In the genomic region with DNA sequence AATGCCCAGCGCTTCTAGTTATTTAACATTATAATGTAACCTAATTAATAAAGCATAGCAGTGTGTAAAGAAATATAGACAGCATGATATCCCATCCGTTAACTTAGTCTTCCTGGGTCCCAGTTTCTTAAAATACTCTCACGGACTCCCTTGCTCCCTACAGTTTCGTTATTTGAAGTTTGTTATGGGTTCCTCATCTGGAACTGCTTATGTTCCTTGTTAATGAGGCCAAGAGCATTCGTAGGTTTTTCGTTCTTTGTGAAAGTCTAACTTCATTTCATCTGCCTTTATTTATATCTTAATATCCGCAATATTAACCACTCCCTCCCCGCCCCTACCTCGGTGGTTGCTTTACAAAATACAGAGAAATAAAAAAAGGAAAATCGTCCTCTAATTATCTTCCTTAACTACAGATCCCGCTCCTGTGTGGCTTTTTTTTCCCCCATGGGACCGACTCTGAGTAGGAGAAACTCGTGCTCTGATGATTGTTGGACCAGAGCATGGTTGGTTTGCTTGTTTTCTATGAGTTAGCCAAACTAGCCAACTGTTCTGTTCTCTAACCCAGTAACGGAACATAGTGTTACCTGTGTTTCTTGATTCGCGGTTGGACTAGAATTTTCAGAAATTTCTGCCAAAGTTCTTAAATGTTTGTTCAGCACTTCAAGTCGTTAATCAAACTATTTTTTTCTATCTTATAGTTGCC, we compare ENCODE assay signal across 8 cellular contexts. TPM values are rescaled to one million over a fixed set of nuclear protein-coding genes. Genes with fewer than 3 reads are reported as not detected.
DNase-seq lines count a peak whose midpoint lies in the region; ATAC-seq and TF ChIP-seq lines count a peak whose summit lies in the region.

No MANE protein-coding gene starts in this region.

- H3K36me3 Mint-ChIP-seq in naive B cell, result peaks cover 0 to 11% of the 10 kb centered on the region in 2 donors

- no peaks in the 10 kb centered on the region for H3K9me3 ChIP-seq in RWPE2 (ENCODE audit: severe bottlenecking)

- H3K4me1 Mint-ChIP-seq in naive B cell, result peaks cover 37 to 62% (median 45%) of the 10 kb centered on the region in 3 donors

- peak overlapping the region; percentile 85 for H3K27ac ChIP-seq in RWPE2 (ENCODE audit: poor library complexity, severe bottlenecking)

- H3K4me3 ChIP-seq in RWPE2 (ENCODE audit: severe bottlenecking), result peak overlapping the region; percentile 77
- H3K4me3 ChIP-seq in epithelial cell of esophagus (ENCODE audit: low read length), result peak overlapping the region; percentile 84

- DNase-seq in NCI-H82 (lab: John Stamatoyannopoulos, UW), result peak; percentile 44
- no peak for DNase-seq in NCI-H82 treated with DMSO at 0.1 percent for 48 hours (lab: John Stamatoyannopoulos, UW; ENCODE audit: unreplicated experiment)
- DNase-seq in RWPE2 (ENCODE audit: low spot score), result no peak
- peak; percentile 5 for DNase-seq in epithelial cell of esophagus (ENCODE audit: low read depth)
- DNase-seq in naive B cell, result no peak
- DNase-seq in HuH-7.5 (ENCODE audit: low spot score), result no peak

- no peaks in the 10 kb centered on the region for H3K27me3 Mint-ChIP-seq in naive B cell

- peak overlapping the region; percentile 95 to 99 (median 96) for H3K27ac Mint-ChIP-seq in naive B cell

- ATAC-seq in RWPE2 (ENCODE audit: low read depth), result no peak
- ATAC-seq in naive B cell (ENCODE audit: low read depth in 2 of 2), result no peak
- no peak for ATAC-seq in HG03159 (IDR thresholded peaks at IDR 0.05; ENCODE audit: unreplicated experiment)
- no peak for ATAC-seq in GM18520 (IDR thresholded peaks at IDR 0.05; ENCODE audit: unreplicated experiment)

- H3K9me3 Mint-ChIP-seq in naive B cell, result no peaks in the 10 kb centered on the region

- H3K4me3 Mint-ChIP-seq in naive B cell, result peak overlapping the region; percentile 94 to 100 (median 96)

- peaks cover 25% of the 10 kb centered on the region for H3K36me3 ChIP-seq in RWPE2 (ENCODE audit: low read depth)

- H3K27me3 ChIP-seq in RWPE2 (ENCODE audit: insufficient read depth, poor library complexity, severe bottlenecking), result no peaks in the 10 kb centered on the region

- peaks cover 5% of the 10 kb centered on the region for H3K4me1 ChIP-seq in RWPE2 (ENCODE audit: insufficient read depth, poor library complexity, severe bottlenecking)

- no peak for TF ChIP-seq CTCF in RWPE2 (IDR thresholded peaks at IDR 0.05; ENCODE audit: poor library complexity, severe bottlenecking)
- TF ChIP-seq CTCF in epithelial cell of esophagus (IDR thresholded peaks at IDR 0.05; ENCODE audit: insufficient read depth, low read depth, low read length, missing control alignments), result no peak

RNA-seq across cellular contexts. Expression of a gene that starts 0.9 kb away (rescaled TPM):
- polyA plus RNA-seq in naive B cell (ENCODE audit: low read depth in 6 of 6), result 100 to 1,000 TPM in 2 of 6 donors, 10 to 100 TPM in 4; 81.3 to 128 (median 94.1) TPM

RNA-seq across cellular contexts. Expression of a gene that starts 0.9 kb away (rescaled TPM):
- 10 to 100 TPM in 5 of 6 donors, 1 to 10 TPM in 1; 9.7 to 16.5 (median 13.9) TPM for polyA plus RNA-seq in naive B cell (ENCODE audit: low read depth in 6 of 6)

RNA-seq across cellular contexts. Expression of a gene that starts 31.6 kb away (rescaled TPM):
- 10 to 100 TPM in 5 of 6 donors, 1 to 10 TPM in 1; 3.5 to 23.8 (median 17.1) TPM for polyA plus RNA-seq in naive B cell (ENCODE audit: low read depth in 6 of 6)

RNA-seq across cellular contexts. Expression of a gene that starts 41.2 kb away (rescaled TPM):
- polyA plus RNA-seq in naive B cell (ENCODE audit: low read depth in 6 of 6), result under 1 TPM in 4 of 6 donors, not detected in 2; 0.41 to 0.78 (median 0.60) TPM

Comparison
In these comparisons a context has a peak if more than half of its experiments do, and no peak if none do; other contexts are left out.
1. DNase-seq: peak in NCI-H82 (single experiment) and epithelial cell of esophagus (single experiment); none in NCI-H82 treated with DMSO at 0.1 percent for 48 hours (single experiment), RWPE2 (single experiment), naive B cell (single experiment) and HuH-7.5 (single experiment).